ENCODE assay signal across 1 cellular context in genomic region chr3:28348637-28349396, GRCh38.
TF ChIP-seq lines count a peak whose summit lies in the region.

TSS of gene AZI2 (minus strand) at chr3:28348824. CDS start at chr3:28340617, 8,207 bp downstream.
TSS of gene ZCWPW2 (plus strand) at chr3:28348721. CDS start at chr3:28413069, 64,348 bp downstream.

TF ChIP-seq in HepG2, 621 proteins besides CTCF, POLR2A, EP300 and RAD21 (continued from another document and continues in another):
- TF ChIP-seq PAXIP1 (CRISPR knock-in tag; conservative IDR thresholded peaks at IDR 0.05) (peak; percentile 61), ZNF263 (CRISPR knock-in tag; IDR thresholded peaks at IDR 0.05) (peak; percentile 36; the same call in 1 of the 2 replicates), ZNF550 (CRISPR knock-in tag; IDR thresholded peaks at IDR 0.05; ENCODE audit: borderline replicate concordance) (no peak), ZNF235 (CRISPR knock-in tag; IDR thresholded peaks at IDR 0.05; ENCODE audit: borderline replicate concordance) (peak; percentile 90; the same call in 1 of the 2 replicates), ZFY (CRISPR knock-in tag; IDR thresholded peaks at IDR 0.05) (peak; percentile 98), ZNF577 (CRISPR knock-in tag; IDR thresholded peaks at IDR 0.05; ENCODE audit: borderline replicate concordance, low read depth) (no peak; the same call in 1 of the 2 replicates), ZNF816 (CRISPR knock-in tag; IDR thresholded peaks at IDR 0.05; ENCODE audit: borderline replicate concordance) (no peak), ZSCAN12 (CRISPR knock-in tag; IDR thresholded peaks at IDR 0.05) (0 out of 2 replicates have a peak, but pooled peaks have one; percentile 53), ZNF143 (CRISPR knock-in tag; IDR thresholded peaks at IDR 0.05) (peak; percentile 94), SNAPC2 (CRISPR knock-in tag; IDR thresholded peaks at IDR 0.05) (peak; percentile 71; the same call in 1 of the 2 replicates), ZNF318 (CRISPR knock-in tag; IDR thresholded peaks at IDR 0.05) (no peak), SKI (IDR thresholded peaks at IDR 0.05; ENCODE audit: partially characterized antibody) (peak; percentile 75), ADNP (CRISPR knock-in tag; IDR thresholded peaks at IDR 0.05) (no peak), ZNF780A (CRISPR knock-in tag; IDR thresholded peaks at IDR 0.05) (no peak), ZBTB14 (CRISPR knock-in tag; IDR thresholded peaks at IDR 0.05) (no peak; the same call in 1 of the 2 replicates), ZNF567 (CRISPR knock-in tag; IDR thresholded peaks at IDR 0.05; ENCODE audit: borderline replicate concordance) (no peak), RBM39 (IDR thresholded peaks at IDR 0.05; ENCODE audit: low read depth, low read length, poor library complexity, severe bottlenecking) (peak; percentile 72), ZSCAN31 (CRISPR knock-in tag; IDR thresholded peaks at IDR 0.05; ENCODE audit: low read depth) (peak; percentile 83), ZNF33B (CRISPR knock-in tag; IDR thresholded peaks at IDR 0.05) (no peak; the same call in 1 of the 2 replicates), RBAK (CRISPR knock-in tag; IDR thresholded peaks at IDR 0.05) (no peak; the same call in 1 of the 2 replicates), ZXDC (CRISPR knock-in tag; IDR thresholded peaks at IDR 0.05) (no peak), REST (IDR thresholded peaks at IDR 0.05; ENCODE audit: borderline replicate concordance in 1 of 2, low read depth in 1 of 2, low read length in 2 of 2) (peak; percentile 30 to 84), TRAFD1 (CRISPR knock-in tag; IDR thresholded peaks at IDR 0.05; ENCODE audit: borderline replicate concordance) (peak; percentile 74; the same call in 1 of the 2 replicates), RNF2 (conservative IDR thresholded peaks at IDR 0.05; ENCODE audit: low read depth) (0 out of 2 replicates have a peak, but pooled peaks have one; percentile 47), BCL6 (CRISPR knock-in tag; IDR thresholded peaks at IDR 0.05) (peak; percentile 93), JUN (CRISPR knock-in tag; IDR thresholded peaks at IDR 0.05) (peak; percentile 61; the same call in 1 of the 2 replicates), ZMAT5 (CRISPR knock-in tag; IDR thresholded peaks at IDR 0.05; ENCODE audit: borderline replicate concordance, low read depth) (no peak), TARDBP (CRISPR knock-in tag; IDR thresholded peaks at IDR 0.05) (peak; percentile 61; the same call in 1 of the 2 replicates), YY1 (IDR thresholded peaks at IDR 0.05; ENCODE audit: insufficient read depth, insufficient replicate concordance, low read depth, low read length) (peak; percentile 51), RBFOX2 (IDR thresholded peaks at IDR 0.05; ENCODE audit: low read depth, low read length) (peak; percentile 97), HMG20A (CRISPR knock-in tag; IDR thresholded peaks at IDR 0.05; ENCODE audit: borderline replicate concordance) (peak; percentile 37; the same call in 1 of the 2 replicates), TFDP1 (CRISPR knock-in tag; IDR thresholded peaks at IDR 0.05; ENCODE audit: borderline replicate concordance) (peak; percentile 51), FOXK2 (IDR thresholded peaks at IDR 0.05) (no peak)
